ENCODE assay signal across 24 cellular contexts in the genomic region with DNA sequence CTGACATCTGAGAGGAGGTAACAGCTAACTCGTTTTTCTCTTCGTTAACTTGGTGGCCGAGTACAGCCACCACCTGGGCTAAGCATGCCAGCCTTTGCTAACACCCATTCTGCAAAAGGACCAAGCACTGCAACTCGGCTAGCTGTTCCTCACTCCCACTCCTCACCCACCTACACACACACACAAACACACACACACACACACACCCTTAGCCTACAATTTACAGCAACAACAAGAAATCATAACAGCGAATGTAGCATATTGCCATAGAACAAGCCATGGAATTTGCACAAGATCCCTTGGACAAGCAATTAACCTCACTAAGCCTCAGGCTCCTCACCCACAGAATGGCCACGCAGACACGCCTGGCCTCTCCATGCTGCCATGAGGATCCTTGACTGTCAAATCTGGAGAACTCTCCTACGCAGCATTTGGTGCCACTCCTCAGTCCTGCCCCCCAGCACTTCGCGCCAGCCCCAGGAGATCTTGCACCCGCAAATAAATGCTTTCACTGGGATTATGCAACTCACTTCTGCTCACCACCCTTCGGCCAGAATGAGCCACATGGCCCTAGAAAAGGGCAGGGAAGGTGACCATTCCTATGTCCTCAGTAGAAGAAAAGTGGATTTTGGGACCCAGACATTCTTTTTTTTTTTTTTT.
"Had no signal": no experiment of that assay in that cellular context is flagged by ENCODE, and none has a peak within 500 bp of the region (broad histone marks: within the 10 kb centered on the region; RNA-seq: fewer than 3 reads in every experiment).

No MANE protein-coding gene starts in this region.

- FAIRE-seq: kidney had no signal

- H3K4me1 Mint-ChIP-seq: activated naive CD8-positive, alpha-beta T cell treated with anti-CD3 and anti-CD28 coated beads, Interleukin-2, amount 10 ng/mL, durations not matched to agents 7 days and 5 days; natural killer cell had no signal

- ATAC-seq: activated T-cell treated with anti-CD3 and anti-CD28 coated beads, Interleukin-2, amount 50 U/mL, for 4 hours; gastroesophageal sphincter; natural killer cell; stimulated activated memory B cell treated with anti-CD40 and anti-IgM and Interleukin-4, amounts not matched to agents 10 μg/mL and 1 μg/mL and 100 μg/mL, for 72 hours had no signal

- H3K36me3 Mint-ChIP-seq: activated naive CD8-positive, alpha-beta T cell treated with anti-CD3 and anti-CD28 coated beads, Interleukin-2, amount 10 ng/mL, durations not matched to agents 7 days and 5 days; natural killer cell; stimulated activated memory B cell treated with anti-CD40 and anti-IgM and Interleukin-4, amounts not matched to agents 10 μg/mL and 1 μg/mL and 100 μg/mL, for 72 hours had no signal

- H3K4me2 ChIP-seq: smooth muscle cell had no signal

- H3K4me1 ChIP-seq: suprapubic skin had no signal

- DNase-seq: activated CD8-positive, alpha-beta memory T cell treated with anti-CD3 and anti-CD28 coated beads for 24 hours; activated CD8-positive, alpha-beta memory T cell treated with anti-CD3 and anti-CD28 coated beads, Interleukin-2, amount 50 U/mL, for 4 hours; activated naive CD4-positive, alpha-beta T cell treated with anti-CD3 and anti-CD28 coated beads for 36 hours; activated naive CD8-positive, alpha-beta T cell treated with anti-CD3 and anti-CD28 coated beads, Interleukin-2, amount 10 ng/mL, durations not matched to agents 7 days and 5 days; activated T-cell treated with anti-CD3 and anti-CD28 coated beads, Interleukin-2, amount 50 U/mL, for 4 hours; amniotic stem cell; cerebellar nuclear complex; endodermal cell; heart left ventricle; kidney; midbrain; natural killer cell; nucleus accumbens; sigmoid colon; stimulated activated CD4-positive, alpha-beta T cell treated with anti-CD3 and anti-CD28 coated beads, Interleukin-15, amount 100 ng/mL, for 24 hours; stomach; T-helper 1 cell had no signal

- H3K36me3 ChIP-seq: gastroesophageal sphincter, heart left ventricle, sigmoid colon, stomach, suprapubic skin, tibial nerve had no signal

- H3K27ac ChIP-seq: coronary artery, epithelial cell of prostate, gastroesophageal sphincter, sigmoid colon, stomach, suprapubic skin, tibial nerve had no signal

- H3K27me3 ChIP-seq: gastroesophageal sphincter, heart left ventricle, sigmoid colon, stomach, suprapubic skin, tibial nerve had no signal

- H3K27me3 Mint-ChIP-seq: activated naive CD8-positive, alpha-beta T cell treated with anti-CD3 and anti-CD28 coated beads, Interleukin-2, amount 10 ng/mL, durations not matched to agents 7 days and 5 days; stimulated activated memory B cell treated with anti-CD40 and anti-IgM and Interleukin-4, amounts not matched to agents 10 μg/mL and 1 μg/mL and 100 μg/mL, for 72 hours had no signal

- H3K9me3 ChIP-seq: gastroesophageal sphincter, heart left ventricle, sigmoid colon, stomach, suprapubic skin, tibial nerve had no signal

- H3K4me3 Mint-ChIP-seq: activated naive CD4-positive, alpha-beta T cell treated with anti-CD3 and anti-CD28 coated beads for 36 hours; activated naive CD8-positive, alpha-beta T cell treated with anti-CD3 and anti-CD28 coated beads, Interleukin-2, amount 10 ng/mL, durations not matched to agents 7 days and 5 days; activated T-cell treated with anti-CD3 and anti-CD28 coated beads, Interleukin-2, amount 50 U/mL, for 4 hours; endodermal cell; natural killer cell; stimulated activated memory B cell treated with anti-CD40 and anti-IgM and Interleukin-4, amounts not matched to agents 10 μg/mL and 1 μg/mL and 100 μg/mL, for 72 hours had no signal

- H3K9me3 Mint-ChIP-seq: activated naive CD4-positive, alpha-beta T cell treated with anti-CD3 and anti-CD28 coated beads for 36 hours; activated T-cell treated with anti-CD3 and anti-CD28 coated beads, Interleukin-2, amount 50 U/mL, for 4 hours; natural killer cell had no signal

- H3K27ac Mint-ChIP-seq: activated naive CD4-positive, alpha-beta T cell treated with anti-CD3 and anti-CD28 coated beads for 36 hours; activated naive CD8-positive, alpha-beta T cell treated with anti-CD3 and anti-CD28 coated beads, Interleukin-2, amount 10 ng/mL, durations not matched to agents 7 days and 5 days; endodermal cell; natural killer cell; stimulated activated memory B cell treated with anti-CD40 and anti-IgM and Interleukin-4, amounts not matched to agents 10 μg/mL and 1 μg/mL and 100 μg/mL, for 72 hours had no signal

- H3K4me3 ChIP-seq: coronary artery, gastroesophageal sphincter, heart left ventricle, sigmoid colon, smooth muscle cell, stomach, suprapubic skin, tibial nerve had no signal
